Comparison of ENCODE assay signal across 9 cellular contexts in genomic region chr20:31823360-31824124, GRCh38. TPM values are rescaled to one million over a fixed set of nuclear protein-coding genes. Genes with fewer than 3 reads are reported as not detected.
DNase-seq lines count a peak whose midpoint lies in the region; ATAC-seq and TF ChIP-seq lines count a peak whose summit lies in the region.
"Had no signal": no experiment of that assay in that cellular context is flagged by ENCODE, and none has a peak within 500 bp of the region (broad histone marks: within the 10 kb centered on the region; RNA-seq: fewer than 3 reads in every experiment).

No MANE protein-coding gene starts in this region.

- ATAC-seq in SK-N-SH treated with all-trans-retinoic acid at 6 μM for 48 hours (no peak), HG03159 (IDR thresholded peaks at IDR 0.05; ENCODE audit: unreplicated experiment) (no peak)

- TF ChIP-seq CTCF in SK-N-SH (IDR thresholded peaks at IDR 0.05), result no peak
- TF ChIP-seq CTCF in neural progenitor cell (IDR thresholded peaks at IDR 0.05), result no peak

- peaks cover 11% of the 10 kb centered on the region for H3F3A ChIP-seq in SK-N-SH (replicated peaks; ENCODE audit: insufficient read depth)
- no peaks in the 10 kb centered on the region for H3F3A ChIP-seq in neural progenitor cell (ENCODE audit: low read depth)

- H3K4me1 Mint-ChIP-seq in neural progenitor cell, result peaks cover 14% of the 10 kb centered on the region

- CTCF ChIA-PET in SK-N-SH (lab: Yijun Ruan, JAX), result interaction anchor here (0.6 to 7.6 kb wide), 59 partner anchors 9 to 829 kb away, joined by 3 to 174 read pairs (median 5); partner anchors contain the start of genes BCL2L1, FOXS1, PDRG1 and TM9SF4

- TF ChIP-seq EP300 in SK-N-SH (IDR thresholded peaks at IDR 0.05; ENCODE audit: borderline replicate concordance in 1 of 2, low read depth in 1 of 2, low read length in 1 of 2), result no peak

- H3K4me3 Mint-ChIP-seq in neural progenitor cell, result no peak overlapping the region
- H3K4me3 Mint-ChIP-seq: effector memory CD8-positive, alpha-beta T cell; natural killer cell treated with Interleukin-12 subunit alpha and Interleukin-12 subunit beta and Interleukin-15 and Interleukin-18, amount 100 ng/mL, for 72 hours had no signal

- H3K9me3 ChIP-seq in SK-N-SH, result no peaks in the 10 kb centered on the region
- no peaks in the 10 kb centered on the region for H3K9me3 ChIP-seq in skeletal muscle tissue (ENCODE audit: control insufficient read depth in 3 of 3, low read length in 3 of 3)
- no peaks in the 10 kb centered on the region for H3K9me3 ChIP-seq in neural progenitor cell (ENCODE audit: low read depth)
- H3K9me3 ChIP-seq: transverse colon had no signal

- 86% methylated on average over 9 of the region's 14 CpGs for WGBS in SK-N-SH (ENCODE audit: low lambda C conversion rate)

- DNase-seq in SK-N-SH, result peak; percentile 23
- DNase-seq in dermis blood vessel endothelial cell, result peak; percentile 75
- no peak for DNase-seq in neural progenitor cell (ENCODE audit: low spot score)

- H3K27ac ChIP-seq in SK-N-SH (ENCODE audit: low read depth in 2 of 2, low read length in 1 of 2) (no peak overlapping the region), skeletal muscle tissue (ENCODE audit: low read depth, low read length) (peak overlapping the region; percentile 4), neural progenitor cell (no peak overlapping the region)
- H3K27ac ChIP-seq: transverse colon had no signal

- no peaks in the 10 kb centered on the region for H3K9me2 ChIP-seq in SK-N-SH

- TF ChIP-seq RAD21 in SK-N-SH (IDR thresholded peaks at IDR 0.05; ENCODE audit: low read length), result no peak

- H3K4me1 ChIP-seq in SK-N-SH (ENCODE audit: control insufficient read depth in 1 of 2, insufficient read depth in 2 of 2, low read depth in 1 of 2, low read length in 1 of 2) (peaks cover 0 to 8% of the 10 kb centered on the region in 2 experiments; a peak in 1 of 4 replicates), skeletal muscle tissue (ENCODE audit: control insufficient read depth in 3 of 3, insufficient read depth in 3 of 3, low read length in 3 of 3) (peaks cover 49 to 85% (median 58%) of the 10 kb centered on the region in 3 donors), neural progenitor cell (no peaks in the 10 kb centered on the region)

- H3K4me3 ChIP-seq in SK-N-SH (ENCODE audit: low read depth in 2 of 2, low read length in 1 of 2), result no peak overlapping the region; a peak in 1 of 4 replicates
- H3K4me3 ChIP-seq in skeletal muscle tissue (ENCODE audit: low read length in 3 of 3), result peak overlapping the region; percentile 64 to 67 (median 66)
- H3K4me3 ChIP-seq in neural progenitor cell, result no peak overlapping the region

- no peaks in the 10 kb centered on the region for H3K79me2 ChIP-seq in SK-N-SH (ENCODE audit: insufficient read depth)
- H3K79me2 ChIP-seq in neural progenitor cell (ENCODE audit: low read depth), result no peaks in the 10 kb centered on the region

- H3K36me3 ChIP-seq in SK-N-SH (replicated peaks in 1 of 2; ENCODE audit: control insufficient read depth in 1 of 2, insufficient read depth in 2 of 2, low read length in 1 of 2) (no peaks in the 10 kb centered on the region), skeletal muscle tissue (ENCODE audit: control insufficient read depth in 3 of 3, insufficient read depth in 3 of 3, low read length in 3 of 3) (peaks cover 39 to 59% (median 48%) of the 10 kb centered on the region in 3 donors), neural progenitor cell (no peaks in the 10 kb centered on the region)
- H3K36me3 ChIP-seq: transverse colon had no signal

- peak overlapping the region; percentile 60; the same call in 1 of the 2 replicates for H3K4me2 ChIP-seq in SK-N-SH
- H3K4me2 ChIP-seq in neural progenitor cell, result no peak overlapping the region

- H3K27me3 Mint-ChIP-seq in neural progenitor cell (ENCODE audit: insufficient read depth, low read depth), result peaks cover 3% of the 10 kb centered on the region
- H3K27me3 Mint-ChIP-seq: effector memory CD8-positive, alpha-beta T cell had no signal

- 0 out of 2 replicates have a peak overlapping the region, but pooled peaks have one; percentile 16 for H2AFZ ChIP-seq in SK-N-SH (ENCODE audit: low read depth)
- H2AFZ ChIP-seq in neural progenitor cell (replicated peaks), result no peak overlapping the region

- no peaks in the 10 kb centered on the region for H3K36me3 Mint-ChIP-seq in neural progenitor cell
- H3K36me3 Mint-ChIP-seq: natural killer cell treated with Interleukin-12 subunit alpha and Interleukin-12 subunit beta and Interleukin-15 and Interleukin-18, amount 100 ng/mL, for 72 hours had no signal

- H4K20me1 ChIP-seq in SK-N-SH (ENCODE audit: insufficient read depth), result no peaks in the 10 kb centered on the region
- no peaks in the 10 kb centered on the region for H4K20me1 ChIP-seq in neural progenitor cell (ENCODE audit: low read depth)

- POLR2A ChIA-PET in SK-N-SH (lab: Yijun Ruan, JAX), result no interaction called here

- H3K9ac ChIP-seq in SK-N-SH (no peak overlapping the region), skeletal muscle tissue (ENCODE audit: low read depth in 1 of 3, low read length in 3 of 3) (peak overlapping the region; percentile 22 to 71 (median 69)), neural progenitor cell (no peak overlapping the region)

- no peak overlapping the region for H3K27ac Mint-ChIP-seq in neural progenitor cell
- H3K27ac Mint-ChIP-seq: effector memory CD8-positive, alpha-beta T cell; natural killer cell treated with Interleukin-12 subunit alpha and Interleukin-12 subunit beta and Interleukin-15 and Interleukin-18, amount 100 ng/mL, for 72 hours had no signal

- H3K27me3 ChIP-seq in SK-N-SH (ENCODE audit: insufficient read depth), result no peaks in the 10 kb centered on the region
- H3K27me3 ChIP-seq in skeletal muscle tissue (ENCODE audit: control insufficient read depth in 3 of 3, insufficient read depth in 3 of 3, low read length in 3 of 3), result no peaks in the 10 kb centered on the region
- H3K27me3 ChIP-seq in neural progenitor cell, result no peaks in the 10 kb centered on the region
- H3K27me3 ChIP-seq: transverse colon had no signal

- H3K9me3 Mint-ChIP-seq in neural progenitor cell, result no peaks in the 10 kb centered on the region
- H3K9me3 Mint-ChIP-seq: effector memory CD8-positive, alpha-beta T cell; natural killer cell treated with Interleukin-12 subunit alpha and Interleukin-12 subunit beta and Interleukin-15 and Interleukin-18, amount 100 ng/mL, for 72 hours had no signal

TF ChIP-seq in SK-N-SH, 30 proteins besides CTCF, POLR2A, EP300 and RAD21:
- no peak for TF ChIP-seq TEAD4 (IDR thresholded peaks at IDR 0.05; ENCODE audit: borderline replicate concordance, insufficient read depth)
- TF ChIP-seq, protein P1, sequence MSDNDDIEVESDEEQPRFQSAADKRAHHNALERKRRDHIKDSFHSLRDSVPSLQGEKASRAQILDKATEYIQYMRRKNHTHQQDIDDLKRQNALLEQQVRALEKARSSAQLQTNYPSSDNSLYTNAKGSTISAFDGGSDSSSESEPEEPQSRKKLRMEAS (IDR thresholded peaks at IDR 0.05; ENCODE audit: low read depth), result no peak
- no peak for TF ChIP-seq POLR2AphosphoS5 (IDR thresholded peaks at IDR 0.05; ENCODE audit: low read depth, low read length)
- TF ChIP-seq TCF12 (IDR thresholded peaks at IDR 0.05), result no peak
- TF ChIP-seq NRF1 (IDR thresholded peaks at IDR 0.05; ENCODE audit: low read depth, low read length), result no peak

TF ChIP-seq in SK-N-SH treated with all-trans-retinoic acid at 6 μM for 48 hours, 23 proteins besides CTCF, POLR2A, EP300 and RAD21 (continues in another document):
- TF ChIP-seq CSRNP3 (CRISPR knock-in tag; IDR thresholded peaks at IDR 0.05) (no peak), SNAI2 (CRISPR knock-in tag; IDR thresholded peaks at IDR 0.05) (no peak), ISL1 (CRISPR knock-in tag; IDR thresholded peaks at IDR 0.05) (no peak), ZNF565 (CRISPR knock-in tag; conservative IDR thresholded peaks at IDR 0.05; ENCODE audit: low read depth) (no peak)

RNA-seq across cellular contexts. Expression of gene MYLK2, which starts 4.4 kb away (rescaled TPM):
- 0.21 and 0.31 TPM in 2 replicates for polyA plus RNA-seq in SK-N-SH (2012; rRNA removed)
- 0.09 and 0.18 TPM in 2 replicates for polyA plus RNA-seq in SK-N-SH (2012; cell fraction: cytosol; rRNA removed)
- polyA plus RNA-seq in SK-N-SH (2012; cell fraction: nucleus; rRNA removed), result 1.0 and 1.3 TPM in 2 replicates
- total RNA-seq in dermis blood vessel endothelial cell (8.5 and 8.7 TPM in 2 replicates), skeletal muscle tissue (21.9 TPM), neural progenitor cell (ENCODE audit: low replicate concordance) (0.22 TPM in 1 of 2 replicates, not detected in the other)

RNA-seq across cellular contexts. Expression of gene FOXS1, which starts 21.9 kb away (rescaled TPM):
- 0.73 and 0.99 TPM in 2 replicates for polyA plus RNA-seq in SK-N-SH (2012; rRNA removed)
- polyA plus RNA-seq in SK-N-SH (2012; cell fraction: cytosol; rRNA removed), result 0.48 and 0.83 TPM in 2 replicates
- 0.58 and 0.85 TPM in 2 replicates for polyA plus RNA-seq in SK-N-SH (2012; cell fraction: nucleus; rRNA removed)
- total RNA-seq in dermis blood vessel endothelial cell (0.09 TPM in 1 of 2 replicates, not detected in the other), skeletal muscle tissue (3.1 TPM), neural progenitor cell (ENCODE audit: low replicate concordance) (0.53 TPM in 1 of 2 replicates, not detected in the other)
- total RNA-seq: natural killer cell treated with Interleukin-12 subunit alpha and Interleukin-12 subunit beta and Interleukin-15 and Interleukin-18, amount 100 ng/mL, for 72 hours had no signal

RNA-seq across cellular contexts. Expression of gene DUSP15, which starts 46.8 kb away (rescaled TPM):
- polyA plus RNA-seq in SK-N-SH (2012; rRNA removed), result 4.3 and 5.4 TPM in 2 replicates
- 2.6 and 4.9 TPM in 2 replicates for polyA plus RNA-seq in SK-N-SH (2012; cell fraction: cytosol; rRNA removed)
- polyA plus RNA-seq in SK-N-SH (2012; cell fraction: nucleus; rRNA removed), result 11.5 and 13.8 TPM in 2 replicates
- 0.14 and 0.34 TPM in 2 replicates for total RNA-seq in dermis blood vessel endothelial cell
- total RNA-seq in skeletal muscle tissue, result 2.1 TPM
- 0.45 and 1.1 TPM in 2 replicates for total RNA-seq in neural progenitor cell (ENCODE audit: low replicate concordance)
- total RNA-seq: natural killer cell treated with Interleukin-12 subunit alpha and Interleukin-12 subunit beta and Interleukin-15 and Interleukin-18, amount 100 ng/mL, for 72 hours had no signal

RNA-seq across cellular contexts. Expression of gene TTLL9, which starts 46.9 kb away (rescaled TPM):
- 0.23 and 0.32 TPM in 2 replicates for polyA plus RNA-seq in SK-N-SH (2012; rRNA removed)
- 0.24 and 0.30 TPM in 2 replicates for polyA plus RNA-seq in SK-N-SH (2012; cell fraction: cytosol; rRNA removed)
- polyA plus RNA-seq in SK-N-SH (2012; cell fraction: nucleus; rRNA removed), result 1.2 and 1.8 TPM in 2 replicates
- 0.14 TPM in 1 of 2 replicates, not detected in the other for total RNA-seq in dermis blood vessel endothelial cell
- 0.52 TPM for total RNA-seq in skeletal muscle tissue
- total RNA-seq in neural progenitor cell (ENCODE audit: low replicate concordance), result 0.34 TPM in 1 of 2 replicates, not detected in the other
- total RNA-seq: natural killer cell treated with Interleukin-12 subunit alpha and Interleukin-12 subunit beta and Interleukin-15 and Interleukin-18, amount 100 ng/mL, for 72 hours; transverse colon had no signal

Comparison
In these comparisons a context has a peak if more than half of its experiments do, and no peak if none do; other contexts are left out.
1. H3K4me3 ChIP-seq: peak in skeletal muscle tissue (3 of 3); none in SK-N-SH (0 of 2) and neural progenitor cell (single experiment).
2. H3K9ac ChIP-seq: peak in skeletal muscle tissue (3 of 3); none in SK-N-SH (single experiment) and neural progenitor cell (single experiment).